In genomic region chr4:24476209-24476781, GRCh38 we compare ENCODE assay signal across 9 cellular contexts.
A peak's percentile ranks its signal among the peaks of the same experiment; 100 is the strongest.
DNase-seq lines count a peak whose midpoint lies in the region; ATAC-seq, FAIRE-seq and TF ChIP-seq lines count a peak whose summit lies in the region.
"Had no signal": no experiment of that assay in that cellular context is flagged by ENCODE, and none has a peak within 500 bp of the region (broad histone marks: within the 10 kb centered on the region; RNA-seq: fewer than 3 reads in every experiment).

No MANE protein-coding gene starts in this region.

- WGBS in hepatocyte (ENCODE audit: low lambda C conversion rate, missing lambda C conversion rate): 73% methylated on average over 5 of the region's 5 CpGs

- no peaks in the 10 kb centered on the region for H3K9me2 ChIP-seq in hepatocyte (replicated peaks; ENCODE audit: insufficient read depth)

- peaks cover 21% of the 10 kb centered on the region for H3K4me1 Mint-ChIP-seq in activated T-helper 1 cell treated with anti-CD3 and anti-CD28 coated beads, Interleukin-12 subunit alpha, Interleukin-12 subunit beta, Interleukin-2, Interleukin-4 antibody, amounts not matched to agents 30 ng/mL and 10 ng/mL and 1 ng/mL, durations not matched to agents 14 hours and 24 hours and 36 hours (ENCODE audit: low read depth)

- H3K27me3 Mint-ChIP-seq in activated T-helper 1 cell treated with anti-CD3 and anti-CD28 coated beads, Interleukin-12 subunit alpha, Interleukin-12 subunit beta, Interleukin-2, Interleukin-4 antibody, amounts not matched to agents 30 ng/mL and 10 ng/mL and 1 ng/mL, durations not matched to agents 14 hours and 24 hours and 36 hours (ENCODE audit: insufficient read depth): peaks cover 51% of the 10 kb centered on the region

- H3K36me3 Mint-ChIP-seq in activated T-helper 1 cell treated with anti-CD3 and anti-CD28 coated beads, Interleukin-12 subunit alpha, Interleukin-12 subunit beta, Interleukin-2, Interleukin-4 antibody, amounts not matched to agents 30 ng/mL and 10 ng/mL and 1 ng/mL, durations not matched to agents 14 hours and 24 hours and 36 hours (ENCODE audit: low read depth): peaks cover 4% of the 10 kb centered on the region

- DNase-seq in AG04450 (ENCODE audit: low read depth, low spot score) (no peak), RCC 7860 (ENCODE audit: low spot score) (no peak), hepatocyte (ENCODE audit: low spot score) (no peak), posterior cingulate gyrus (no peak), NCI-H1092 treated with DMSO at 0.1 percent for 48 hours (lab: John Stamatoyannopoulos, UW) (no peak), caudate nucleus (lab: John Stamatoyannopoulos, UW) (no peak)
- no peak for DNase-seq in activated T-helper 1 cell treated with anti-CD3 and anti-CD28 coated beads, Interleukin-12 subunit alpha, Interleukin-12 subunit beta, Interleukin-2, Interleukin-4 antibody, amounts not matched to agents 30 ng/mL and 10 ng/mL and 1 ng/mL, durations not matched to agents 14 hours and 24 hours and 36 hours (ENCODE audit: low spot score)
- DNase-seq: T1000 had no signal

- intact Hi-C loops in activated T-helper 1 cell treated with anti-CD3 and anti-CD28 coated beads, Interleukin-12 subunit alpha, Interleukin-12 subunit beta, Interleukin-2, Interleukin-4 antibody, amounts not matched to agents 30 ng/mL and 10 ng/mL and 1 ng/mL, durations not matched to agents 14 hours and 24 hours and 36 hours (cut with micrococcal nuclease): loop anchor here (10.0 kb wide), 1 partner anchor 689 kb away; the partner anchor contains the start of gene SEPSECS
- intact Hi-C loops in posterior cingulate gyrus (cut with DNase I): loop anchor here (10.0 kb wide), 1 partner anchor 439 kb away; the partner anchor contains the start of gene CCDC149

- H3K27me3 ChIP-seq in AG04450 (ENCODE audit: control insufficient read depth, insufficient read depth, low read length): peaks cover 7% of the 10 kb centered on the region
- peaks cover 10% of the 10 kb centered on the region for H3K27me3 ChIP-seq in hepatocyte

- H3K27ac ChIP-seq in AG04450 (ENCODE audit: low read depth, low read length): no peak overlapping the region
- H3K27ac ChIP-seq in hepatocyte: no peak overlapping the region
- H3K27ac ChIP-seq in caudate nucleus (ENCODE audit: low read depth, low read length): no peak overlapping the region

- H4K20me1 ChIP-seq in hepatocyte (ENCODE audit: insufficient read depth, poor library complexity, severe bottlenecking): no peaks in the 10 kb centered on the region

- no peak overlapping the region for H2AFZ ChIP-seq in hepatocyte

- H3K9me3 Mint-ChIP-seq in activated T-helper 1 cell treated with anti-CD3 and anti-CD28 coated beads, Interleukin-12 subunit alpha, Interleukin-12 subunit beta, Interleukin-2, Interleukin-4 antibody, amounts not matched to agents 30 ng/mL and 10 ng/mL and 1 ng/mL, durations not matched to agents 14 hours and 24 hours and 36 hours: no peaks in the 10 kb centered on the region

- ATAC-seq in GM18858 (IDR thresholded peaks at IDR 0.05; ENCODE audit: unreplicated experiment): peak; percentile 46

- peak; percentile 56 for FAIRE-seq in RCC 7860 (lab: Jason Lieb, UNC)

- H3K9me3 ChIP-seq in AG04450 (ENCODE audit: control insufficient read depth, insufficient read depth, low read length) (no peaks in the 10 kb centered on the region), hepatocyte (ENCODE audit: low read depth) (no peaks in the 10 kb centered on the region)

- no peak overlapping the region for H3K4me3 Mint-ChIP-seq in activated T-helper 1 cell treated with anti-CD3 and anti-CD28 coated beads, Interleukin-12 subunit alpha, Interleukin-12 subunit beta, Interleukin-2, Interleukin-4 antibody, amounts not matched to agents 30 ng/mL and 10 ng/mL and 1 ng/mL, durations not matched to agents 14 hours and 24 hours and 36 hours

- H3K4me3 ChIP-seq in AG04450 (ENCODE audit: low read depth, low read length): no peak overlapping the region
- H3K4me3 ChIP-seq in hepatocyte: no peak overlapping the region

- H3K79me2 ChIP-seq in hepatocyte: no peaks in the 10 kb centered on the region

- POLR2A ChIA-PET in AG04450 (lab: Yijun Ruan, JAX): interaction anchor here (0.7 kb wide), 1 partner anchor 504 kb away, joined by 5 read pairs; no protein-coding TSS in a partner anchor

- TF ChIP-seq CTCF in AG04450 (IDR thresholded peaks at IDR 0.05; ENCODE audit: low read depth, low read length) (peak; percentile 63), hepatocyte (IDR thresholded peaks at IDR 0.05; ENCODE audit: poor library complexity) (peak; percentile 36)

- H3K27ac Mint-ChIP-seq in activated T-helper 1 cell treated with anti-CD3 and anti-CD28 coated beads, Interleukin-12 subunit alpha, Interleukin-12 subunit beta, Interleukin-2, Interleukin-4 antibody, amounts not matched to agents 30 ng/mL and 10 ng/mL and 1 ng/mL, durations not matched to agents 14 hours and 24 hours and 36 hours: no peak overlapping the region

- CTCF ChIA-PET in AG04450 (lab: Charles Lee): interaction anchor here (0.6 to 3.7 kb wide), 11 partner anchors 8 to 668 kb away, joined by 3 to 10 read pairs (median 4); no protein-coding TSS in a partner anchor

- H3K4me2 ChIP-seq in hepatocyte: no peak overlapping the region

- no peaks in the 10 kb centered on the region for H3K4me1 ChIP-seq in hepatocyte (ENCODE audit: insufficient read depth)

- no peaks in the 10 kb centered on the region for H3K36me3 ChIP-seq in hepatocyte (replicated peaks; ENCODE audit: insufficient read depth, low read depth)
